9 cellular contexts compared by ENCODE assay signal in the genomic region with DNA sequence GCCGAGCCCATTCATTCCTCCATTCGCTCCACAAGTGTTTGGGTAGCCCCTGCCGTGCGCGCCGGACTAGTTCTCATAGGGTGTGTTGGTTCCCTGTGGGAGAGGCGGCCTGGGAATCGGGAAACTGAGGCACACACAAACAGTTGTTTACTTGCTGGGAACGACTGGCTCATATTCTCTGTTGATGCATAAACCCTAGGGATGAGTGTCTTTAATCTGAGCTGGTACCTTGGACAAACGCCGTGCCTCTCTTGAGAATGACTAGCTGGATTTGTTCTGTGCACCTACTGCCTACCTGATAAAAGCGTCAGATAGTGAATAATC. TPM values are rescaled to one million over a fixed set of nuclear protein-coding genes. Genes with fewer than 3 reads are reported as not detected.
A peak's percentile ranks its signal among the peaks of the same experiment; 100 is the strongest.
DNase-seq lines count a peak whose midpoint lies in the region; ATAC-seq and TF ChIP-seq lines count a peak whose summit lies in the region.
"Had no signal": no experiment of that assay in that cellular context is flagged by ENCODE, and none has a peak within 500 bp of the region (broad histone marks: within the 10 kb centered on the region; RNA-seq: fewer than 3 reads in every experiment).

No MANE protein-coding gene starts in this region.

- intact Hi-C loops in transverse colon (cut with DNase I; ENCODE audit: low total_unique reads): no loop called here

- H3K4me1 Mint-ChIP-seq in activated T-cell treated with anti-CD3 and anti-CD28 coated beads, Interleukin-2, amount 50 U/mL, for 4 hours (ENCODE audit: low read depth): peaks cover 25% of the 10 kb centered on the region
- peaks cover 20% of the 10 kb centered on the region for H3K4me1 Mint-ChIP-seq in central memory CD8-positive, alpha-beta T cell

- 40 to 56% methylated on average over 12 of the region's 12 CpGs for WGBS in lung, 2 donors
- 45% methylated on average over 11 of the region's 12 CpGs; no CpG with 5 or more reads in 1 of the 2 donors for WGBS in transverse colon (ENCODE audit: low coverage in 1 of 2), 2 donors

- no peak for TF ChIP-seq POLR2A in transverse colon (IDR thresholded peaks at IDR 0.05)
- TF ChIP-seq POLR2A in GM18505 (IDR thresholded peaks at IDR 0.05; ENCODE audit: borderline replicate concordance, extremely low read depth, insufficient read depth, insufficient read length): no peak

- no peak for DNase-seq in activated T-cell treated with anti-CD3 and anti-CD28 coated beads, Interleukin-2, amount 50 U/mL, for 4 hours
- DNase-seq in activated T-cell treated with anti-CD3 and anti-CD28 coated beads, Interleukin-2, amount 50 U/mL, for 48 hours: no peak
- no peak for DNase-seq in central memory CD8-positive, alpha-beta T cell (ENCODE audit: low spot score in 2 of 2)
- no peak for DNase-seq in lung (ENCODE audit: low spot score)
- no peak for DNase-seq in transverse colon
- no peak for DNase-seq in SJCRH30

- H3K9me3 ChIP-seq in lung (ENCODE audit: control insufficient read depth in 2 of 2, insufficient read depth in 1 of 2, low read length in 1 of 2) (no peaks in the 10 kb centered on the region), transverse colon (no peaks in the 10 kb centered on the region), SJCRH30 (replicated peaks) (no peaks in the 10 kb centered on the region)

- no peaks in the 10 kb centered on the region for H3K27me3 ChIP-seq in lung (ENCODE audit: control insufficient read depth, insufficient read depth)
- H3K27me3 ChIP-seq in transverse colon: no peaks in the 10 kb centered on the region
- no peaks in the 10 kb centered on the region for H3K27me3 ChIP-seq in SJCRH30

- in situ Hi-C loops in transverse colon (cut with MboI; ENCODE audit: low pct_ligation_motif_present in 1 of 4, low pct_unique_long_range_greater_than_20kb in 1 of 4, low sequenced_read_pairs in 3 of 4): no loop called here

- peak overlapping the region; percentile 92 for H3K27ac Mint-ChIP-seq in central memory CD8-positive, alpha-beta T cell (ENCODE audit: low read depth)

- no peaks in the 10 kb centered on the region for H3K36me3 ChIP-seq in lung (ENCODE audit: control insufficient read depth in 2 of 2, insufficient read depth in 2 of 2, low read length in 2 of 2)
- no peaks in the 10 kb centered on the region for H3K36me3 ChIP-seq in transverse colon
- no peaks in the 10 kb centered on the region for H3K36me3 ChIP-seq in SJCRH30
- H3K36me3 ChIP-seq: BLaER1 treated with 17β-estradiol and CSF1 and Interleukin-3, amounts not matched to agents 10 nM and 100 nM had no signal

- no peak for TF ChIP-seq EP300 in transverse colon (IDR thresholded peaks at IDR 0.05; ENCODE audit: low read depth)

- H3K4me1 ChIP-seq in lung (ENCODE audit: control insufficient read depth in 2 of 2, insufficient read depth in 2 of 2, low read length in 2 of 2) (peaks cover 0 to 2% of the 10 kb centered on the region in 2 donors), transverse colon (peaks cover 13 to 24% (median 17%) of the 10 kb centered on the region in 4 donors), SJCRH30 (peaks cover 8% of the 10 kb centered on the region; the same call in 1 of the 2 replicates)

- no peaks in the 10 kb centered on the region for H3K9me3 Mint-ChIP-seq in activated T-cell treated with anti-CD3 and anti-CD28 coated beads, Interleukin-2, amount 50 U/mL, for 4 hours
- no peaks in the 10 kb centered on the region for H3K9me3 Mint-ChIP-seq in central memory CD8-positive, alpha-beta T cell

- H3K4me3 Mint-ChIP-seq in activated T-cell treated with anti-CD3 and anti-CD28 coated beads, Interleukin-2, amount 50 U/mL, for 4 hours: peak overlapping the region; percentile 82
- peak overlapping the region; percentile 85 for H3K4me3 Mint-ChIP-seq in central memory CD8-positive, alpha-beta T cell

- H3K27me3 Mint-ChIP-seq in activated T-cell treated with anti-CD3 and anti-CD28 coated beads, Interleukin-2, amount 50 U/mL, for 4 hours (ENCODE audit: low read depth): no peaks in the 10 kb centered on the region
- no peaks in the 10 kb centered on the region for H3K27me3 Mint-ChIP-seq in central memory CD8-positive, alpha-beta T cell

- TF ChIP-seq CTCF in lung (IDR thresholded peaks at IDR 0.05; ENCODE audit: control extremely low read depth, extremely low read depth): no peak
- no peak for TF ChIP-seq CTCF in transverse colon (IDR thresholded peaks at IDR 0.05)

- peak overlapping the region in 1 of 2 donors; percentile 97 for H3K27ac ChIP-seq in lung (ENCODE audit: low read depth in 1 of 2, low read length in 1 of 2)
- peak overlapping the region; percentile 70 to 95 (median 92) for H3K27ac ChIP-seq in transverse colon
- H3K27ac ChIP-seq in SJCRH30: no peak overlapping the region
- H3K27ac ChIP-seq: BLaER1 treated with 17β-estradiol and CSF1 and Interleukin-3, amounts not matched to agents 10 nM and 100 nM had no signal

- H3K36me3 Mint-ChIP-seq in activated T-cell treated with anti-CD3 and anti-CD28 coated beads, Interleukin-2, amount 50 U/mL, for 4 hours (ENCODE audit: insufficient read depth): peaks cover 7% of the 10 kb centered on the region
- H3K36me3 Mint-ChIP-seq in central memory CD8-positive, alpha-beta T cell (ENCODE audit: insufficient read depth): peaks cover 21% of the 10 kb centered on the region

- ATAC-seq in activated T-cell treated with anti-CD3 and anti-CD28 coated beads, Interleukin-2, amount 50 U/mL, for 4 hours: no peak
- no peak for ATAC-seq in central memory CD8-positive, alpha-beta T cell (replicated peaks; ENCODE audit: extremely low read depth, poor library complexity, severe bottlenecking)
- ATAC-seq in lung (ENCODE audit: insufficient read depth, low FRiP score) (no peak), GM19467 (IDR thresholded peaks at IDR 0.05; ENCODE audit: unreplicated experiment) (no peak), GM18505 (IDR thresholded peaks at IDR 0.05; ENCODE audit: unreplicated experiment) (no peak)

- H3K4me3 ChIP-seq in lung: peak overlapping the region; percentile 65
- H3K4me3 ChIP-seq in transverse colon: peak overlapping the region; percentile 52 to 92 (median 68)
- H3K4me3 ChIP-seq in SJCRH30: no peak overlapping the region
- H3K4me3 ChIP-seq: BLaER1 treated with 17β-estradiol and CSF1 and Interleukin-3, amounts not matched to agents 10 nM and 100 nM had no signal

RNA-seq across cellular contexts. Expression of gene DNAJA4, which starts 0.7 kb away (rescaled TPM):
- total RNA-seq in activated T-cell treated with anti-CD3 and anti-CD28 coated beads, Interleukin-2, amount 50 U/mL, for 4 hours: 10 to 100 TPM; 39.0 to 42.2 (median 42.0) TPM
- total RNA-seq in lung (10 to 100 TPM; 42.7 to 74.6 TPM), transverse colon (10 to 100 TPM; 34.9 to 69.9 (median 42.5) TPM)
- polyA plus RNA-seq in lung: 10 to 100 TPM; 19.3 to 25.1 TPM
- total RNA-seq in SJCRH30 (2014; rRNA removed; shearing (Covaris generic)): 0.15 TPM in 1 of 2 replicates, not detected in the other

RNA-seq across cellular contexts. Expression of gene ACSBG1, which starts 30.7 kb away (rescaled TPM):
- total RNA-seq in activated T-cell treated with anti-CD3 and anti-CD28 coated beads, Interleukin-2, amount 50 U/mL, for 4 hours: not detected
- 1 to 10 TPM; 3.5 to 7.9 TPM for total RNA-seq in lung
- polyA plus RNA-seq in lung: 1 to 10 TPM in 1 of 2 donors, under 1 TPM in 1; 0.47 to 1.5 TPM
- total RNA-seq in transverse colon: 1 to 10 TPM in 1 of 4 donors, not detected in 3; 1.5 TPM
- 0.08 and 0.63 TPM in 2 replicates for total RNA-seq in SJCRH30 (2014; rRNA removed; shearing (Covaris generic))

RNA-seq across cellular contexts. Expression of gene SKIC8, which starts 34.3 kb away (rescaled TPM):
- total RNA-seq in activated T-cell treated with anti-CD3 and anti-CD28 coated beads, Interleukin-2, amount 50 U/mL, for 4 hours: 10 to 100 TPM; 52.8 to 54.5 (median 53.6) TPM
- 10 to 100 TPM; 45.1 to 64.9 TPM for total RNA-seq in lung
- polyA plus RNA-seq in lung: 10 to 100 TPM; 51.0 to 57.2 TPM
- 10 to 100 TPM in 3 of 4 donors, 1 to 10 TPM in 1; 9.0 to 51.4 (median 44.1) TPM for total RNA-seq in transverse colon
- 60.5 and 69.8 TPM in 2 replicates for total RNA-seq in SJCRH30 (2014; rRNA removed; shearing (Covaris generic))

Comparison
In these comparisons a context has a peak if more than half of its experiments do, and no peak if none do; other contexts are left out.
1. RNA of gene DNAJA4, which starts 0.7 kb away (total RNA-seq): 42.7 to 74.6 TPM in lung, 34.9 to 69.9 TPM in transverse colon and 39.0 to 42.2 TPM in activated T-cell treated with anti-CD3 and anti-CD28 coated beads, Interleukin-2, amount 50 U/mL, for 4 hours; 0.15 TPM in SJCRH30; every median in the first group is over 10 times any median in the second.